In genomic region chr1:25312806-25313470, GRCh38 we compare ENCODE assay signal across 11 cellular contexts. TPM values are rescaled to one million over a fixed set of nuclear protein-coding genes. Genes with fewer than 3 reads are reported as not detected.
"Had no signal": no experiment of that assay in that cellular context is flagged by ENCODE, and none has a peak within 500 bp of the region (broad histone marks: within the 10 kb centered on the region; RNA-seq: fewer than 3 reads in every experiment).

No MANE protein-coding gene starts in this region.

RNA-seq across cellular contexts. Expression of gene RHD, which starts 40.6 kb away (rescaled TPM):
- total RNA-seq: subcutaneous adipose tissue, suprapubic skin, thoracic aorta, thyroid gland, tibial nerve, transverse colon, upper lobe of right lung, ureter, vagina had no signal
- polyA plus RNA-seq: stomach, urinary bladder had no signal
